In the genomic region with DNA sequence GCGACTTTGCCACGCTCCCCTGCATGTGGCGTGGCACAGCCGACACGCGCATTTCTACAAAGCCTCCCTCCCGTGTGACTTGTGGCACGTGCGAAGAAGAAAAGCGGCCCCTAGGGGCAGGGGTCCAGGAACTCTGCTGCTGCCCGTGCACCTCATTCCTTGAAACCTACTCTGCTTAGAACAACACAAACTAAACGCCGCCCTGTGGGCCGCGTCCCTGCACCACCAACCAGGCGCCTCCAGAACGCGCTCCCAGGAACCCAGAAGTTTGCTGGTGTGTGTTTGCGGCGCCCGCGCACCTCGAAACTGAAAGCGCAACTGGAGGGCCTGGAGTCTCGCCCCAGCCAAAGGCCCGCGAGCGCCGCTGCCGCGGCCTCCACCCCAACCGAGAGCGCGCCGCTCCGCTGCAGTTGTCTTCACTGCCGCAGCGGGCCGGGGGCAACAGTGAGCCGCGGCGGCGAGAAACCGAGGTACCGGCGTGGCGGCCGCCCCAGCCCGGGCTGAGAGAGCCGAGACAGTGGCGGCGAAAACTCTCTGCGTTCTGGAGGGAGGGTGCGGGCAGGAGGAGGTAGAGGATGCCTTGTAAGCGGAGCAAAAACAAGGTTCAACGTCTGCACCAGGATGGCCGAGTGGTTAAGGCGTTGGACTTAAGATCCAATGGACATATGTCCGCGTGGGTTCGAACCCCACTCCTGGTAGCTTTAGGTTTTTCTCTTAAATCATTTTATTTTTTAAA, we compare ENCODE assay signal across 8 cellular contexts.
DNase-seq lines count a peak whose midpoint lies in the region; ATAC-seq and TF ChIP-seq lines count a peak whose summit lies in the region.

No MANE protein-coding gene starts in this region.

- H3K36me3 ChIP-seq in breast epithelium (no peaks in the 10 kb centered on the region), skeletal muscle tissue (ENCODE audit: control insufficient read depth in 3 of 3, insufficient read depth in 3 of 3, low read length in 3 of 3) (no peaks in the 10 kb centered on the region)

- intact Hi-C loops in breast epithelium (cut with DNase I; ENCODE audit: low total_unique reads), result loop anchor here (10.0 kb wide), 1 partner anchor 1471 kb away; no protein-coding TSS in a partner anchor

- H3K4me3 ChIP-seq in breast epithelium (peak overlapping the region; percentile 53 to 77 (median 68)), iPS-18c (ENCODE audit: insufficient read depth, low read depth, low read length) (peak overlapping the region; percentile 57), skeletal muscle tissue (ENCODE audit: low read length in 3 of 3) (peak overlapping the region; percentile 91 to 95 (median 94))

- H3K4me1 ChIP-seq in breast epithelium, result peaks cover 0 to 4% of the 10 kb centered on the region in 2 donors
- peaks cover 10 to 13% (median 11%) of the 10 kb centered on the region in 3 donors for H3K4me1 ChIP-seq in skeletal muscle tissue (ENCODE audit: control insufficient read depth in 3 of 3, insufficient read depth in 3 of 3, low read length in 3 of 3)

- H3K27ac ChIP-seq in VCaP, result peak overlapping the region; percentile 90
- H3K27ac ChIP-seq in breast epithelium, result peak overlapping the region; percentile 92 to 95
- peak overlapping the region; percentile 89 for H3K27ac ChIP-seq in skeletal muscle tissue (ENCODE audit: low read depth, low read length)

- peak overlapping the region; percentile 83 to 94 (median 86) for H3K9ac ChIP-seq in skeletal muscle tissue (ENCODE audit: low read depth in 1 of 3, low read length in 3 of 3)

- H3K27me3 ChIP-seq in breast epithelium, result no peaks in the 10 kb centered on the region
- H3K27me3 ChIP-seq in skeletal muscle tissue (ENCODE audit: control insufficient read depth in 3 of 3, insufficient read depth in 3 of 3, low read length in 3 of 3), result no peaks in the 10 kb centered on the region

- ATAC-seq in GM18873 (IDR thresholded peaks at IDR 0.05; ENCODE audit: low FRiP score, unreplicated experiment), result peak; percentile 85
- peak; percentile 91 for ATAC-seq in HG03135 (IDR thresholded peaks at IDR 0.05; ENCODE audit: unreplicated experiment)

- H3K9me3 ChIP-seq in breast epithelium (no peaks in the 10 kb centered on the region), iPS-18c (ENCODE audit: control insufficient read depth, insufficient read depth, low read length) (no peaks in the 10 kb centered on the region), skeletal muscle tissue (ENCODE audit: control insufficient read depth in 3 of 3, low read length in 3 of 3) (no peaks in the 10 kb centered on the region)

- TF ChIP-seq CTCF in VCaP (conservative IDR thresholded peaks at IDR 0.05) (peak; percentile 91), breast epithelium (IDR thresholded peaks at IDR 0.05) (peak in 2 of 3 donors; percentile 77 to 81)

- DNase-seq in AG08395 (ENCODE audit: low spot score) (peak; percentile 92), NCI-H2171 treated with DMSO at 0.1 percent for 48 hours (lab: John Stamatoyannopoulos, UW) (peak; percentile 90), breast epithelium (ENCODE audit: low spot score in 2 of 2) (peak; percentile 93 to 98)

- no peak for TF ChIP-seq POLR2A in breast epithelium (IDR thresholded peaks at IDR 0.05)

Comparison
In these comparisons a context has a peak if more than half of its experiments do, and no peak if none do; other contexts are left out.
1. Peak in every context shown above with its lines: DNase-seq, ATAC-seq, H3K4me3 ChIP-seq and H3K27ac ChIP-seq.